ENCODE assay signal across 8 cellular contexts in genomic region chr20:46512943-46513844, GRCh38. TPM values are rescaled to one million over a fixed set of nuclear protein-coding genes. Genes with fewer than 3 reads are reported as not detected.
A peak's percentile ranks its signal among the peaks of the same experiment; 100 is the strongest.
DNase-seq lines count a peak whose midpoint lies in the region; ATAC-seq, FAIRE-seq and TF ChIP-seq lines count a peak whose summit lies in the region.

Gene ZNF334, minus strand, starts transcription at chr20:46513559. Its CDS starts 1,457 bp downstream, at chr20:46512102.

- no peak for DNase-seq in CD8-positive, alpha-beta memory T cell
- DNase-seq in H7 (peak; percentile 95), NCI-H524 treated with DMSO at 0.1 percent for 48 hours (lab: John Stamatoyannopoulos, UW) (peak; percentile 73), amniotic epithelial cell (ENCODE audit: low read depth) (peak; percentile 51), iPS DF 19.7 (ENCODE audit: low read depth, low spot score) (peak; percentile 79), psoas muscle (peak; percentile 47 to 64), RCC 7860 (ENCODE audit: low spot score) (no peak)

- no peak for TF ChIP-seq CTCF in psoas muscle (IDR thresholded peaks at IDR 0.05)

- no peak within 1 kb of the TSS for H3K27ac ChIP-seq in CD8-positive, alpha-beta memory T cell (ENCODE audit: low read depth, low read length)
- H3K27ac ChIP-seq in psoas muscle, result peak within 1 kb of the TSS; percentile 36

- H3K27ac Mint-ChIP-seq in CD8-positive, alpha-beta memory T cell, result peak within 1 kb of the TSS in 1 of 8 donors; percentile 27

- no peaks in the 10 kb centered on the region for H3K4me1 ChIP-seq in CD8-positive, alpha-beta memory T cell (ENCODE audit: insufficient read depth, low read length)
- H3K4me1 ChIP-seq in psoas muscle, result peaks cover 3% of the 10 kb centered on the region

- no peaks in the 10 kb centered on the region for H3K36me3 ChIP-seq in CD8-positive, alpha-beta memory T cell (ENCODE audit: insufficient read depth, low read length)
- no peaks in the 10 kb centered on the region for H3K36me3 ChIP-seq in H7 (replicated peaks; ENCODE audit: control insufficient read depth, insufficient read depth, low read length)
- no peaks in the 10 kb centered on the region for H3K36me3 ChIP-seq in psoas muscle (ENCODE audit: insufficient read depth in 1 of 2, low read depth in 1 of 2)

- H3K4me1 Mint-ChIP-seq in CD8-positive, alpha-beta memory T cell, result peaks cover 5 to 11% (median 6%) of the 10 kb centered on the region in 3 donors

- CTCF ChIA-PET in CD8-positive, alpha-beta memory T cell (lab: Charles Lee), result interaction anchor here (0.8 kb wide), 1 partner anchor 169 kb away, joined by 3 read pairs; no protein-coding TSS in a partner anchor

- ATAC-seq in psoas muscle, result peak; percentile 25 to 95 (median 76)
- ATAC-seq in HG03159 (IDR thresholded peaks at IDR 0.05; ENCODE audit: unreplicated experiment), result no peak

- POLR2A ChIA-PET in CD8-positive, alpha-beta memory T cell (lab: Charles Lee), result no interaction called here

- WGBS in psoas muscle, 3 donors, result 2 to 3% (median 3%) methylated on average over 44 to 49 of the region's 49 CpGs

- no peaks in the 10 kb centered on the region for H3K9me3 Mint-ChIP-seq in CD8-positive, alpha-beta memory T cell

- H3K4me3 Mint-ChIP-seq in CD8-positive, alpha-beta memory T cell, result peak within 1 kb of the TSS; percentile 44 to 90 (median 64)

- H3K4me3 ChIP-seq in CD8-positive, alpha-beta memory T cell (ENCODE audit: low read length), result peak within 1 kb of the TSS; percentile 39
- H3K4me3 ChIP-seq in H7 (ENCODE audit: insufficient read depth, low read depth, low read length) (peak within 1 kb of the TSS; percentile 90), psoas muscle (peak within 1 kb of the TSS; percentile 83)

- H3K9me3 ChIP-seq in CD8-positive, alpha-beta memory T cell (ENCODE audit: low read length), result no peaks in the 10 kb centered on the region
- no peaks in the 10 kb centered on the region for H3K9me3 ChIP-seq in psoas muscle

- peaks cover 5% of the 10 kb centered on the region for H3K27me3 ChIP-seq in CD8-positive, alpha-beta memory T cell (ENCODE audit: insufficient read depth, low read length, poor library complexity, severe bottlenecking)
- H3K27me3 ChIP-seq in H7 (ENCODE audit: control insufficient read depth, insufficient read depth, low read length) (no peaks in the 10 kb centered on the region; the same call in 1 of the 2 replicates), psoas muscle (ENCODE audit: insufficient read depth in 3 of 3, low read length in 2 of 3) (peaks cover 0 to 18% (median 2%) of the 10 kb centered on the region in 3 donors)

- peaks cover 30 to 51% of the 10 kb centered on the region in 2 donors for H3K27me3 Mint-ChIP-seq in CD8-positive, alpha-beta memory T cell

- peaks cover 0 to 2% (median 0%) of the 10 kb centered on the region in 3 donors for H3K36me3 Mint-ChIP-seq in CD8-positive, alpha-beta memory T cell

- no peak for FAIRE-seq in RCC 7860 (lab: Jason Lieb, UNC)

- intact Hi-C loops in psoas muscle (cut with DNase I), result no loop called here

RNA-seq across cellular contexts. Expression of gene ZNF334, which starts in this region (rescaled TPM):
- total RNA-seq in CD8-positive, alpha-beta memory T cell, result 1 to 10 TPM; 1.3 to 1.4 TPM
- polyA plus RNA-seq in CD8-positive, alpha-beta memory T cell, result not detected
- total RNA-seq in H7 (2014; rRNA removed; shearing (Covaris generic)), result 3.9 and 9.1 TPM in 2 replicates
- 1 to 10 TPM in 1 of 4 donors, under 1 TPM in 3; 0.27 to 1.0 (median 0.32) TPM for total RNA-seq in psoas muscle
- polyA plus RNA-seq in psoas muscle, result under 1 TPM; 0.10 to 0.69 (median 0.27) TPM

Comparison
In these comparisons a context has a peak if more than half of its experiments do, and no peak if none do; other contexts are left out.
1. DNase-seq: peak in H7 (single experiment), NCI-H524 treated with DMSO at 0.1 percent for 48 hours (single experiment), amniotic epithelial cell (single experiment), iPS DF 19.7 (single experiment) and psoas muscle (2 of 2); none in CD8-positive, alpha-beta memory T cell (0 of 5) and RCC 7860 (single experiment).
2. H3K4me3 ChIP-seq: peak in every context shown above with its lines; median percentile 90 in H7; 83 in psoas muscle; 39 in CD8-positive, alpha-beta memory T cell.